ENCODE assay signal across 8 cellular contexts in the genomic region with DNA sequence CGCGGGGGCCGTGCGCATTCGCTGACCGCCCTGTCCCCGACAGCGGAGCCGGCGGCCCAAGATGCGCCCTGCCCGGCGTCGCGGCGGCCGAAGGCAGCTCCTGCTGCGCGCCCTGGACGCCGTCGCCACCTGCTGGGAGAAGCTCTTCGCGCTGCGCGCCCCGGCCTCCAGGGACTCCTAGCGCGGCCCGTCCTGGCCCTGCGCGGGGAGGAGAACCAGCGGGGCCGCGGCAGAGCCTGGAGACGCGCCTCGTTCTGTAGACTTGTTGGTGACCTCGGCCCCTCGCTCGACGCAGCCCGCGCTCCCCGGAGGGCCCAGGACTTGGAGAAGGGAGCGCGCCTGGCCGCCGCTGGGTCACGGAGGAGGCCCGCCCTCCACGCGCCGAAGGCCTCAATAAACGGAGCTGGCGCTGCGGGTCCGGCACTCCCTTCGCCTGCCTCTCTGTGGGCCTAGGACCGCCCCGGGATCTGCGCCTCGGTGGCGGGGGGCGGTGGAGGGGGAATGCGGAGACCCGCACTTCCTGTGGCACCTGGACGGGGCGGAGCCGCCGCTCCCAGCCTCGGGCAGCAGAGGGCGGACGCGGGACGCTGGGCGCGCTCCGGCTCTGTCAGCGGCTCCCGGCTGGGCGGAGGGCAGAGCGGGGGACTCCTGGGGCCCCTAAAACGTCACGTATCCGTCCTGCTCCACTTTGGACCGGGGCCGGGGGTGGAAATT. TPM values are rescaled to one million over a fixed set of nuclear protein-coding genes. Genes with fewer than 3 reads are reported as not detected.
A peak's percentile ranks its signal among the peaks of the same experiment; 100 is the strongest.
DNase-seq lines count a peak whose midpoint lies in the region; ATAC-seq and TF ChIP-seq lines count a peak whose summit lies in the region.

No MANE protein-coding gene starts in this region.

- H4K20me1 ChIP-seq in OCI-LY3 (ENCODE audit: insufficient read depth, low read length) (no peaks in the 10 kb centered on the region), neural progenitor cell (ENCODE audit: low read depth) (peaks cover 47% of the 10 kb centered on the region)

- H3K36me3 ChIP-seq in OCI-LY3 (replicated peaks; ENCODE audit: low read depth, low read length) (no peaks in the 10 kb centered on the region), neural progenitor cell (no peaks in the 10 kb centered on the region)

- ATAC-seq in GM19043 (IDR thresholded peaks at IDR 0.05; ENCODE audit: low read depth, unreplicated experiment): peak; percentile 41
- peak; percentile 52 for ATAC-seq in HG03521 (IDR thresholded peaks at IDR 0.05; ENCODE audit: unreplicated experiment)

- H3K9ac ChIP-seq in OCI-LY3 (ENCODE audit: low read length): peak overlapping the region; percentile 74
- no peak overlapping the region for H3K9ac ChIP-seq in neural progenitor cell

- H3K27ac ChIP-seq in OCI-LY3 (ENCODE audit: low read length) (peak overlapping the region; percentile 67), neural progenitor cell (no peak overlapping the region)

- H3K9me3 ChIP-seq in OCI-LY3 (ENCODE audit: insufficient read depth, low read length) (no peaks in the 10 kb centered on the region), neural progenitor cell (ENCODE audit: low read depth) (no peaks in the 10 kb centered on the region)

- H3K9me3 Mint-ChIP-seq in neural progenitor cell: no peaks in the 10 kb centered on the region

- H2AFZ ChIP-seq in OCI-LY3 (ENCODE audit: low read depth, low read length): peak overlapping the region; percentile 49; the same call in 1 of the 2 replicates
- peak overlapping the region; percentile 91 for H2AFZ ChIP-seq in neural progenitor cell (replicated peaks)

- peak; percentile 61 to 76 for DNase-seq in AML-193 (lab: John Stamatoyannopoulos, UW)
- peak; percentile 67 for DNase-seq in activated T-cell treated with anti-CD3 and anti-CD28 coated beads for 4 hours
- peak; percentile 52 for DNase-seq in fibroblast of gingiva (ENCODE audit: low read depth)
- peak; percentile 89 for DNase-seq in neural progenitor cell (ENCODE audit: low spot score)
- peak; percentile 10 for DNase-seq in superior temporal gyrus (ENCODE audit: extremely low spot score)

- peaks cover 53% of the 10 kb centered on the region for H3K4me1 ChIP-seq in OCI-LY3 (ENCODE audit: low read length)
- H3K4me1 ChIP-seq in neural progenitor cell: peaks cover 31% of the 10 kb centered on the region

- H3K4me2 ChIP-seq in OCI-LY3 (ENCODE audit: low read length) (peak overlapping the region; percentile 93), neural progenitor cell (peak overlapping the region; percentile 88)

- TF ChIP-seq CTCF in OCI-LY3 (IDR thresholded peaks at IDR 0.05; ENCODE audit: low read depth, low read length) (peak; percentile 50), neural progenitor cell (IDR thresholded peaks at IDR 0.05) (peak; percentile 70)

- H3K36me3 Mint-ChIP-seq in neural progenitor cell: peaks cover 3% of the 10 kb centered on the region

- no peak overlapping the region for H3K27ac Mint-ChIP-seq in neural progenitor cell

- H3K79me2 ChIP-seq in OCI-LY3 (ENCODE audit: low read length) (no peaks in the 10 kb centered on the region), neural progenitor cell (ENCODE audit: low read depth) (no peaks in the 10 kb centered on the region)

- H3K4me3 Mint-ChIP-seq in neural progenitor cell: peak overlapping the region; percentile 81

- peaks cover 18% of the 10 kb centered on the region for H3F3A ChIP-seq in neural progenitor cell (ENCODE audit: low read depth)

- H3K4me1 Mint-ChIP-seq in neural progenitor cell: peaks cover 21% of the 10 kb centered on the region

- H3K27me3 Mint-ChIP-seq in neural progenitor cell (ENCODE audit: insufficient read depth, low read depth): peaks cover 50% of the 10 kb centered on the region

- no peaks in the 10 kb centered on the region for H3K27me3 ChIP-seq in OCI-LY3 (ENCODE audit: low read depth, low read length)
- H3K27me3 ChIP-seq in neural progenitor cell: peaks cover 77% of the 10 kb centered on the region

- peak overlapping the region; percentile 83 for H3K4me3 ChIP-seq in OCI-LY3 (ENCODE audit: low read length)
- H3K4me3 ChIP-seq in neural progenitor cell: peak overlapping the region; percentile 60

RNA-seq across cellular contexts. Expression of gene C20orf204, which starts 2.8 kb away (rescaled TPM):
- total RNA-seq in neural progenitor cell (ENCODE audit: low replicate concordance): 0.04 and 0.96 TPM in 2 replicates

RNA-seq across cellular contexts. Expression of gene SOX18, which starts 10.7 kb away (rescaled TPM):
- not detected in 2 replicates for total RNA-seq in neural progenitor cell (ENCODE audit: low replicate concordance)

RNA-seq across cellular contexts. Expression of gene TCEA2, which starts 24.3 kb away (rescaled TPM):
- 23.2 and 51.2 TPM in 2 replicates for total RNA-seq in neural progenitor cell (ENCODE audit: low replicate concordance)

RNA-seq across cellular contexts. Expression of gene RGS19, which starts 40.6 kb away (rescaled TPM):
- total RNA-seq in neural progenitor cell (ENCODE audit: low replicate concordance): 2.0 and 11.0 TPM in 2 replicates

RNA-seq across cellular contexts. Expression of gene OPRL1, which starts 41.1 kb away (rescaled TPM):
- 1.3 and 3.3 TPM in 2 replicates for total RNA-seq in neural progenitor cell (ENCODE audit: low replicate concordance)

Comparison
In these comparisons a context has a peak if more than half of its experiments do, and no peak if none do; other contexts are left out.
1. DNase-seq: peak in every context shown above with its lines; median percentile 89 in neural progenitor cell; 68 in AML-193; 67 in activated T-cell treated with anti-CD3 and anti-CD28 coated beads for 4 hours; 52 in fibroblast of gingiva; 10 in superior temporal gyrus.